Comparison of ENCODE assay signal across 11 cellular contexts in the genomic region with DNA sequence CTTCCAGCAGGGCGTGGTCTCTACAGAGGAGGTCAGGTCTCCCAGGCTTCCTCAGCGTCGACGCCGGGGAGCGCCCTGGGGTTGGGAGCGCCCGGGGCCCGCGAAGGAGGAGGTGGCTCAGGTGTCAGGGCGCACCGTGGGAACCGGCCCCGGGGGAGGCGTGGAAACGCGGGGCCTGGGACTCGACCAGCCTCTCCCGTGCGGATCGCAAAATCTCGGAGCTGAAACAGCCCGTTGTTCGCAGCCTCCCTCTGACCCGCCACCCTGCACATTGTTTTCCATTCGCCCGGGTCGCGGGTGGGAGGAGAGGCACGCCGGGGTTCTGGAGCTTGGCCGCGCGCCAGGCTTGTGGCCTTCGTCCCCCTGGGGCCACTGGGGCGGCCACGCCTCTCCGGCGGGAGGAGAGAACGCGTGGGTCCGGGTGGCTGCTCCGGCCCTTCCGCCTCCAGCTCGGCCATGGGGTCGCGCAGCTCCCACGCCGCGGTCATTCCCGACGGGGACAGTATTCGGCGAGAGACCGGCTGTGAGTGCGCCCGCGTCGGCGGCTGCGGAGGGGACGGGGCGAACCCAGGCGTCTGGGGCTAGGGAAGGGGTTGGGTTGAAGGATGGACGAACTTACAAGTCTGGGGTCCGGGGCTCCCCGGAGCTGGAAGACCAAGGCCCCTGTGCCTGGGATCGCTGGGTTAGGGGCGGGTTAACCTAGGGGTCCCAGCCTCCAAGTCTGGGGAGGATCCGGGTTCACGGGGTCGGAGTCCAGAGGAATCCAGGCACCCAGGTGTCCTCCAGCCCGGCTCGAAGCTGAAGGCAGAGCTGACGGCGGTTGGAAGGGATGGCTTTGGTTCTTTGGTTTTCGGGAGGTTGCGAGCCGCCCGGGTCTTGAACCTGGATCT. TPM values are rescaled to one million over a fixed set of nuclear protein-coding genes. Genes with fewer than 3 reads are reported as not detected.
DNase-seq lines count a peak whose midpoint lies in the region; ATAC-seq and TF ChIP-seq lines count a peak whose summit lies in the region.
"Had no signal": no experiment of that assay in that cellular context is flagged by ENCODE, and none has a peak within 500 bp of the region (broad histone marks: within the 10 kb centered on the region; RNA-seq: fewer than 3 reads in every experiment).

CHP2 (plus strand) TSS at position 433 of the 890 bp plus-strand sequence; CDS start at position 457, 24 bp downstream.

- no peaks in the 10 kb centered on the region for H3K4me1 Mint-ChIP-seq in activated naive CD8-positive, alpha-beta T cell (ENCODE audit: low read depth)
- H3K4me1 Mint-ChIP-seq in activated naive CD8-positive, alpha-beta T cell treated with anti-CD3 and anti-CD28 coated beads, Interleukin-2, amount 50 U/mL, for 24 hours: no peaks in the 10 kb centered on the region

- H3K4me3 Mint-ChIP-seq in activated naive CD8-positive, alpha-beta T cell: peak within 1 kb of the TSS; percentile 6
- no peak within 1 kb of the TSS for H3K4me3 Mint-ChIP-seq in activated naive CD8-positive, alpha-beta T cell treated with anti-CD3 and anti-CD28 coated beads, Interleukin-2, amount 50 U/mL, for 24 hours

- WGBS in ectodermal cell, 2 experiments: 53 to 58% methylated on average over 80 of the region's 80 CpGs
- 41 to 51% methylated on average over 56 to 78 of the region's 80 CpGs for WGBS in mesodermal cell (ENCODE audit: insufficient coverage in 2 of 2), 2 experiments
- 6 to 9% methylated on average over 37 to 40 of the region's 80 CpGs for WGBS in upper lobe of left lung, 2 donors

- H3K27me3 Mint-ChIP-seq in activated naive CD8-positive, alpha-beta T cell: peaks cover 22% of the 10 kb centered on the region
- peaks cover 60% of the 10 kb centered on the region for H3K27me3 Mint-ChIP-seq in activated naive CD8-positive, alpha-beta T cell treated with anti-CD3 and anti-CD28 coated beads, Interleukin-2, amount 50 U/mL, for 24 hours

- no peak for TF ChIP-seq CTCF in upper lobe of left lung (IDR thresholded peaks at IDR 0.05)

- TF ChIP-seq POLR2A in upper lobe of left lung (IDR thresholded peaks at IDR 0.05): no peak

- in situ Hi-C loops in ACHN (cut with HindIII; ENCODE audit: low pct_ligation_motif_present, low pct_unique_long_range_greater_than_20kb, low sequenced_read_pairs) (no loop called here), G401 (cut with HindIII; ENCODE audit: low sequenced_read_pairs) (no loop called here)

- no peak for DNase-seq in activated naive CD8-positive, alpha-beta T cell treated with anti-CD3 and anti-CD28 coated beads, Interleukin-2, amount 50 U/mL, for 24 hours
- DNase-seq in upper lobe of left lung (peak in 1 of 2 donors; percentile 86), ACHN (no peak), G401 (ENCODE audit: low spot score) (no peak)
- DNase-seq: AML-193, tibial artery had no signal

- H3K9me3 Mint-ChIP-seq in activated naive CD8-positive, alpha-beta T cell (ENCODE audit: low read depth): no peaks in the 10 kb centered on the region
- no peaks in the 10 kb centered on the region for H3K9me3 Mint-ChIP-seq in activated naive CD8-positive, alpha-beta T cell treated with anti-CD3 and anti-CD28 coated beads, Interleukin-2, amount 50 U/mL, for 24 hours

- no peak for TF ChIP-seq EP300 in upper lobe of left lung (IDR thresholded peaks at IDR 0.05)

- no peaks in the 10 kb centered on the region for H3K36me3 Mint-ChIP-seq in activated naive CD8-positive, alpha-beta T cell
- H3K36me3 Mint-ChIP-seq in activated naive CD8-positive, alpha-beta T cell treated with anti-CD3 and anti-CD28 coated beads, Interleukin-2, amount 50 U/mL, for 24 hours (ENCODE audit: low read depth): no peaks in the 10 kb centered on the region

- H3K4me3 ChIP-seq in ectodermal cell (ENCODE audit: insufficient read depth, low read depth, low read length): peak within 1 kb of the TSS; percentile 22
- H3K4me3 ChIP-seq in mesodermal cell (ENCODE audit: extremely low read depth, insufficient read depth, low read length, poor library complexity, severe bottlenecking): peak within 1 kb of the TSS; percentile 2
- peak within 1 kb of the TSS in 3 of 4 donors; percentile 15 to 34 (median 25) for H3K4me3 ChIP-seq in upper lobe of left lung

- H3K36me3 ChIP-seq in ectodermal cell (ENCODE audit: control insufficient read depth, insufficient read depth, low read length): no peaks in the 10 kb centered on the region
- no peaks in the 10 kb centered on the region for H3K36me3 ChIP-seq in mesodermal cell (ENCODE audit: control insufficient read depth, insufficient read depth, low read length)
- no peaks in the 10 kb centered on the region for H3K36me3 ChIP-seq in upper lobe of left lung
- H3K36me3 ChIP-seq: tibial artery had no signal

- H3K27me3 ChIP-seq in ectodermal cell (ENCODE audit: control insufficient read depth, insufficient read depth, low read length, poor library complexity, severe bottlenecking) (peaks cover 24% of the 10 kb centered on the region), upper lobe of left lung (peaks cover 0 to 15% (median 12%) of the 10 kb centered on the region in 4 donors)

- no peaks in the 10 kb centered on the region for H3K9me3 ChIP-seq in ectodermal cell (ENCODE audit: control insufficient read depth, low read length)
- H3K9me3 ChIP-seq in mesodermal cell (ENCODE audit: control insufficient read depth, low read length): no peaks in the 10 kb centered on the region
- no peaks in the 10 kb centered on the region for H3K9me3 ChIP-seq in upper lobe of left lung
- H3K9me3 ChIP-seq: tibial artery had no signal

- no peak within 1 kb of the TSS for H3K27ac ChIP-seq in ectodermal cell (ENCODE audit: insufficient read depth, low read depth, low read length, poor library complexity, severe bottlenecking)
- no peak within 1 kb of the TSS for H3K27ac ChIP-seq in mesodermal cell (ENCODE audit: low read depth, low read length, severe bottlenecking)
- no peak within 1 kb of the TSS for H3K27ac ChIP-seq in upper lobe of left lung
- H3K27ac ChIP-seq: KMS-11, tibial artery had no signal

- ATAC-seq in activated naive CD8-positive, alpha-beta T cell treated with anti-CD3 and anti-CD28 coated beads, Interleukin-2, amount 50 U/mL, for 24 hours: no peak
- peak in 1 of 2 donors; percentile 32 for ATAC-seq in upper lobe of left lung (ENCODE audit: low FRiP score in 2 of 2)
- ATAC-seq in GM18858 (IDR thresholded peaks at IDR 0.05; ENCODE audit: unreplicated experiment): no peak

- H3K27ac Mint-ChIP-seq in activated naive CD8-positive, alpha-beta T cell: no peak within 1 kb of the TSS
- H3K27ac Mint-ChIP-seq in activated naive CD8-positive, alpha-beta T cell treated with anti-CD3 and anti-CD28 coated beads, Interleukin-2, amount 50 U/mL, for 24 hours: no peak within 1 kb of the TSS

- H3K4me1 ChIP-seq in ectodermal cell (ENCODE audit: control insufficient read depth, insufficient read depth, low read length) (no peaks in the 10 kb centered on the region), mesodermal cell (ENCODE audit: control insufficient read depth, insufficient read depth, low read length, poor library complexity, severe bottlenecking) (no peaks in the 10 kb centered on the region), upper lobe of left lung (peaks cover 7 to 14% (median 9%) of the 10 kb centered on the region in 4 donors)

RNA-seq across cellular contexts. Expression of gene CHP2, which starts in this region (rescaled TPM):
- polyA plus RNA-seq in ectodermal cell (2013, experiment 1 of 4): 0.17 TPM
- 0.48 TPM for polyA plus RNA-seq in ectodermal cell (2013, experiment 2 of 4)
- polyA plus RNA-seq in ectodermal cell (2013, experiment 3 of 4): 0.27 TPM
- polyA plus RNA-seq in ectodermal cell (2013, experiment 4 of 4): 0.24 TPM
- polyA plus RNA-seq in mesodermal cell (2013, experiment 1 of 2): not detected
- not detected for polyA plus RNA-seq in mesodermal cell (2013, experiment 2 of 2)
- total RNA-seq in upper lobe of left lung: 1 to 10 TPM in 1 of 6 donors, under 1 TPM in 1, not detected in 4; 0.20 to 5.2 TPM
- total RNA-seq in G401 (2014; rRNA removed; shearing (Covaris generic)): not detected in 2 replicates
